Comparison of ENCODE assay signal across 13 cellular contexts in genomic region chr2:160377204-160377995, GRCh38.
A peak's percentile ranks its signal among the peaks of the same experiment; 100 is the strongest.
DNase-seq lines count a peak whose midpoint lies in the region; ATAC-seq, FAIRE-seq and TF ChIP-seq lines count a peak whose summit lies in the region.
"Had no signal": no experiment of that assay in that cellular context is flagged by ENCODE, and none has a peak within 500 bp of the region (broad histone marks: within the 10 kb centered on the region; RNA-seq: fewer than 3 reads in every experiment).

No MANE protein-coding gene starts in this region.

- CTCF ChIA-PET in HepG2 (lab: Yijun Ruan, JAX; ENCODE audit: low intra/inter-chr PET ratio, low total read pairs): no interaction called here

- no peak overlapping the region for H3K27ac ChIP-seq in HepG2 (ENCODE audit: extremely low read length, insufficient read depth, low read length)
- H3K27ac ChIP-seq in subcutaneous abdominal adipose tissue (ENCODE audit: low read depth, low read length): peak overlapping the region; percentile 96
- H3K27ac ChIP-seq: HL-60 had no signal

- no TSS peak for BruUV-seq in HepG2 (replicated peaks; lab: Mats Ljungman, UMichigan)

- H4K20me1 ChIP-seq in HepG2 (ENCODE audit: insufficient read depth, low read length): peaks cover 17% of the 10 kb centered on the region; the same call in 1 of the 2 replicates

- WGBS in HepG2 (ENCODE audit: low lambda C conversion rate): 78% methylated on average over 6 of the region's 6 CpGs

- FAIRE-seq in HepG2 (lab: Jason Lieb, UNC): peak; percentile 43

- no peak overlapping the region for H3K9ac ChIP-seq in HepG2 (ENCODE audit: insufficient read depth, low read depth, low read length)
- H3K9ac ChIP-seq in subcutaneous abdominal adipose tissue (ENCODE audit: low read length in 5 of 5): peak overlapping the region in 1 of 5 donors; percentile 46

- in situ Hi-C loops in astrocyte of the spinal cord (cut with HindIII; ENCODE audit: low sequenced_read_pairs): no loop called here
- in situ Hi-C loops in HepG2 (cut with HindIII; ENCODE audit: extremely low pct_ligation_motif_present, low pct_unique_long_range_greater_than_20kb): no loop called here

- TF ChIP-seq CTCF in astrocyte of the spinal cord (IDR thresholded peaks at IDR 0.05; ENCODE audit: low read depth, low read length) (peak; percentile 27), HepG2 (CRISPR knock-in tag; IDR thresholded peaks at IDR 0.05) (no peak)

- no peak for TF ChIP-seq POLR2A in HepG2 (IDR thresholded peaks at IDR 0.05; ENCODE audit: insufficient read depth in 1 of 2, low read depth in 2 of 2, low read length in 2 of 2)

- POLR2A ChIA-PET in HepG2 (lab: Yijun Ruan, JAX): no interaction called here

- no peak for TF ChIP-seq EP300 in Ishikawa (IDR thresholded peaks at IDR 0.05; ENCODE audit: borderline replicate concordance)
- no peak for TF ChIP-seq EP300 in HepG2 (IDR thresholded peaks at IDR 0.05; ENCODE audit: low read depth in 2 of 2, low read length in 2 of 2)
- TF ChIP-seq EP300 in HepG2 (CRISPR knock-in tag; IDR thresholded peaks at IDR 0.05; ENCODE audit: borderline replicate concordance): no peak

- TF ChIP-seq RAD21 in Ishikawa (IDR thresholded peaks at IDR 0.05; ENCODE audit: low read depth) (peak; percentile 18; the same call in 1 of the 2 replicates), HepG2 (CRISPR knock-in tag; IDR thresholded peaks at IDR 0.05) (no peak)

- H2AFZ ChIP-seq in HepG2 (ENCODE audit: low read length): no peak overlapping the region

- no peak for DNase-seq in astrocyte of the spinal cord (ENCODE audit: low read depth, low spot score)
- DNase-seq in HepG2 (ENCODE audit: low spot score): no peak
- no peak for DNase-seq in stimulated activated CD4-positive, alpha-beta T cell treated with anti-CD3 and anti-CD28 coated beads, Interleukin-4, amount 100 ng/mL, for 4 hours
- DNase-seq in germinal center (ENCODE audit: low spot score): no peak
- no peak for DNase-seq in activated CD8-positive, alpha-beta memory T cell treated with anti-CD3 and anti-CD28 coated beads, Interleukin-2, amount 50 U/mL, for 48 hours
- DNase-seq: activated CD4-positive, alpha-beta memory T cell treated with anti-CD3 and anti-CD28 coated beads for 36 hours; body of pancreas; GDM1; hypothalamus; SHP77 treated with DMSO at 0.1 percent for 48 hours had no signal

- intact Hi-C loops in HepG2 (cut with micrococcal nuclease; ENCODE audit: unreplicated experiment): no loop called here

- H3K36me3 ChIP-seq in HepG2 (replicated peaks in 1 of 2; ENCODE audit: control insufficient read depth in 1 of 2, insufficient read depth in 2 of 2, low read length in 2 of 2) (no peaks in the 10 kb centered on the region; a peak in 1 of 5 replicates), subcutaneous abdominal adipose tissue (ENCODE audit: control insufficient read depth in 5 of 5, insufficient read depth in 5 of 5, low read length in 5 of 5) (no peaks in the 10 kb centered on the region)

- H3K79me2 ChIP-seq in HepG2 (ENCODE audit: insufficient read depth, low read length): peaks cover 13% of the 10 kb centered on the region

- peak; percentile 43; the same call in 1 of the 3 replicates for ATAC-seq in HepG2
- ATAC-seq: body of pancreas had no signal

- H3K4me1 ChIP-seq in HepG2 (ENCODE audit: insufficient read depth, low read length) (no peaks in the 10 kb centered on the region; the same call in 1 of the 2 replicates), subcutaneous abdominal adipose tissue (ENCODE audit: control insufficient read depth in 5 of 5, insufficient read depth in 5 of 5, low read length in 5 of 5) (peaks cover 26 to 96% (median 89%) of the 10 kb centered on the region in 5 donors)

- H3K9me3 ChIP-seq in HepG2 (ENCODE audit: low read length): no peaks in the 10 kb centered on the region
- H3K9me3 ChIP-seq in subcutaneous abdominal adipose tissue (ENCODE audit: control insufficient read depth in 5 of 5, low read length in 5 of 5): no peaks in the 10 kb centered on the region
- H3K9me3 ChIP-seq: body of pancreas had no signal

- H3K4me2 ChIP-seq in HepG2 (ENCODE audit: low read depth, low read length): no peak overlapping the region

- no peak overlapping the region for H3K4me3 ChIP-seq in astrocyte of the spinal cord (ENCODE audit: low read depth, low read length)
- H3K4me3 ChIP-seq in HepG2 (replicated peaks in 1 of 3; ENCODE audit: insufficient read depth in 1 of 3, low read depth in 2 of 3, low read length in 3 of 3): no peak overlapping the region
- H3K4me3 ChIP-seq in subcutaneous abdominal adipose tissue (ENCODE audit: low read depth in 1 of 5, low read length in 5 of 5): no peak overlapping the region
- H3K4me3 ChIP-seq: body of pancreas had no signal

- H3K27me3 ChIP-seq in HepG2 (ENCODE audit: control insufficient read depth in 1 of 2, insufficient read depth in 2 of 2, low read length in 2 of 2): no peaks in the 10 kb centered on the region
- no peaks in the 10 kb centered on the region for H3K27me3 ChIP-seq in subcutaneous abdominal adipose tissue (ENCODE audit: control insufficient read depth in 5 of 5, insufficient read depth in 4 of 5, low read length in 5 of 5)
- H3K27me3 ChIP-seq: body of pancreas had no signal

TF ChIP-seq in Ishikawa, 13 proteins besides CTCF, POLR2A, EP300 and RAD21:
- TF ChIP-seq MAX (IDR thresholded peaks at IDR 0.05): no peak
- 0 out of 2 replicates have a peak, but pooled peaks have one; percentile 7 for TF ChIP-seq CEBPB (IDR thresholded peaks at IDR 0.05)
- TF ChIP-seq USF1 (IDR thresholded peaks at IDR 0.05): 0 out of 2 replicates have a peak, but pooled peaks have one; percentile 23
- TF ChIP-seq NFIC (IDR thresholded peaks at IDR 0.05): peak; percentile 21; the same call in 1 of the 2 replicates

TF ChIP-seq in HepG2, 621 proteins besides CTCF, POLR2A, EP300 and RAD21:
- no peak for TF ChIP-seq CSRNP2 (CRISPR knock-in tag; conservative IDR thresholded peaks at IDR 0.05; ENCODE audit: low read depth)
- TF ChIP-seq ZNF20 (CRISPR knock-in tag; IDR thresholded peaks at IDR 0.05): no peak
- TF ChIP-seq ZFYVE20 (CRISPR knock-in tag; IDR thresholded peaks at IDR 0.05; ENCODE audit: borderline replicate concordance, low read depth): no peak
- TF ChIP-seq ZNF607 (CRISPR knock-in tag; IDR thresholded peaks at IDR 0.05; ENCODE audit: borderline replicate concordance): no peak
- no peak for TF ChIP-seq CENPBD1 (CRISPR knock-in tag; IDR thresholded peaks at IDR 0.05; ENCODE audit: borderline replicate concordance, low read depth)
- TF ChIP-seq IKZF4 (CRISPR knock-in tag; IDR thresholded peaks at IDR 0.05; ENCODE audit: borderline replicate concordance, low read depth, not compliant biosample characterization): no peak
- no peak for TF ChIP-seq ZKSCAN5 (CRISPR knock-in tag; IDR thresholded peaks at IDR 0.05)
- no peak for TF ChIP-seq ZNF292 (CRISPR knock-in tag; IDR thresholded peaks at IDR 0.05; ENCODE audit: borderline replicate concordance, low read depth)
- TF ChIP-seq ARID4A (CRISPR knock-in tag; IDR thresholded peaks at IDR 0.05; ENCODE audit: borderline replicate concordance): no peak
- no peak for TF ChIP-seq SMAD1 (CRISPR knock-in tag; IDR thresholded peaks at IDR 0.05; ENCODE audit: borderline replicate concordance, low read depth)
- TF ChIP-seq NCOA2 (CRISPR knock-in tag; IDR thresholded peaks at IDR 0.05): no peak
TF ChIP-seq in HepG2: peak in this region for 0.
